In genomic region chr20:1389703-1390385, GRCh38 we compare ENCODE assay signal across 10 cellular contexts. TPM values are rescaled to one million over a fixed set of nuclear protein-coding genes. Genes with fewer than 3 reads are reported as not detected.
DNase-seq lines count a peak whose midpoint lies in the region; ATAC-seq and TF ChIP-seq lines count a peak whose summit lies in the region.
"Had no signal": no experiment of that assay in that cellular context is flagged by ENCODE, and none has a peak within 500 bp of the region (broad histone marks: within the 10 kb centered on the region; RNA-seq: fewer than 3 reads in every experiment).

No MANE protein-coding gene starts in this region.

- H3K9me3 Mint-ChIP-seq in activated CD8-positive, alpha-beta memory T cell treated with anti-CD3 and anti-CD28 coated beads, Interleukin-2, amount 10 ng/mL, durations not matched to agents 7 days and 5 days (ENCODE audit: low read depth), result no peaks in the 10 kb centered on the region

- 27 to 43% (median 31%) methylated on average over 6 of the region's 6 CpGs for WGBS in adipose tissue, 3 donors
- 79% methylated on average over 6 of the region's 6 CpGs for WGBS in thymus

- H3K4me3 ChIP-seq in thymus (ENCODE audit: low read length) (no peak overlapping the region), Peyer's patch (no peak overlapping the region)

- H3K4me1 ChIP-seq in thymus (ENCODE audit: control insufficient read depth, insufficient read depth, low read length) (peaks cover 35% of the 10 kb centered on the region), Peyer's patch (peaks cover 0 to 48% (median 29%) of the 10 kb centered on the region in 4 donors)

- no peaks in the 10 kb centered on the region for H3K27me3 ChIP-seq in thymus (ENCODE audit: control insufficient read depth, insufficient read depth)
- no peaks in the 10 kb centered on the region for H3K27me3 ChIP-seq in Peyer's patch

- H3K36me3 ChIP-seq in thymus (ENCODE audit: control insufficient read depth, insufficient read depth) (peaks cover 9% of the 10 kb centered on the region), Peyer's patch (no peaks in the 10 kb centered on the region)

- no peak for TF ChIP-seq CTCF in Peyer's patch (IDR thresholded peaks at IDR 0.05)

- H3K4me3 Mint-ChIP-seq in activated CD8-positive, alpha-beta memory T cell treated with anti-CD3 and anti-CD28 coated beads, Interleukin-2, amount 10 ng/mL, durations not matched to agents 7 days and 5 days, result peak overlapping the region; percentile 84

- H3K27ac ChIP-seq in adipose tissue (ENCODE audit: low read depth, low read length) (peak overlapping the region; percentile 7), thymus (ENCODE audit: low read depth) (peak overlapping the region; percentile 64), Peyer's patch (peak overlapping the region in 1 of 4 donors; percentile 88)

- CTCF ChIA-PET in activated CD8-positive, alpha-beta memory T cell treated with anti-CD3 and anti-CD28 coated beads, Interleukin-2, amount 10 ng/mL, durations not matched to agents 7 days and 5 days (lab: Charles Lee), result interaction anchor here (1.0 to 6.2 kb wide), 7 partner anchors 10 to 77 kb away, joined by 3 to 24 read pairs (median 4); partner anchors contain the start of gene NSFL1C

- no peaks in the 10 kb centered on the region for H3K27me3 Mint-ChIP-seq in activated CD8-positive, alpha-beta memory T cell treated with anti-CD3 and anti-CD28 coated beads, Interleukin-2, amount 10 ng/mL, durations not matched to agents 7 days and 5 days

- H3K27ac Mint-ChIP-seq in activated CD8-positive, alpha-beta memory T cell treated with anti-CD3 and anti-CD28 coated beads, Interleukin-2, amount 10 ng/mL, durations not matched to agents 7 days and 5 days, result peak overlapping the region; percentile 81

- TF ChIP-seq POLR2A in Peyer's patch (IDR thresholded peaks at IDR 0.05), result no peak

- ATAC-seq in activated CD8-positive, alpha-beta memory T cell treated with anti-CD3 and anti-CD28 coated beads, Interleukin-2, amount 10 ng/mL, durations not matched to agents 7 days and 5 days, result no peak
- ATAC-seq in left lobe of liver (no peak), HG03442 (IDR thresholded peaks at IDR 0.05; ENCODE audit: unreplicated experiment) (no peak)

- peaks cover 73% of the 10 kb centered on the region for H3K4me1 Mint-ChIP-seq in activated CD8-positive, alpha-beta memory T cell treated with anti-CD3 and anti-CD28 coated beads, Interleukin-2, amount 10 ng/mL, durations not matched to agents 7 days and 5 days

- H3K36me3 Mint-ChIP-seq in activated CD8-positive, alpha-beta memory T cell treated with anti-CD3 and anti-CD28 coated beads, Interleukin-2, amount 10 ng/mL, durations not matched to agents 7 days and 5 days, result peaks cover 28% of the 10 kb centered on the region

- H3K9me3 ChIP-seq in thymus (ENCODE audit: control insufficient read depth), result no peaks in the 10 kb centered on the region
- no peaks in the 10 kb centered on the region for H3K9me3 ChIP-seq in Peyer's patch

- no peak for DNase-seq in activated CD8-positive, alpha-beta memory T cell treated with anti-CD3 and anti-CD28 coated beads, Interleukin-2, amount 10 ng/mL, durations not matched to agents 7 days and 5 days
- no peak for DNase-seq in activated CD8-positive, alpha-beta memory T cell treated with anti-CD3 and anti-CD28 coated beads, Interleukin-2, amount 50 U/mL, for 48 hours
- peak; percentile 43 for DNase-seq in left lobe of liver (ENCODE audit: low spot score)
- no peak for DNase-seq in Peyer's patch
- no peak for DNase-seq in NCI-H146 treated with DMSO at 0.1 percent for 48 hours (lab: John Stamatoyannopoulos, UW; ENCODE audit: unreplicated experiment)
- DNase-seq: hippocampal formation; stimulated activated CD4-positive, alpha-beta T cell treated with anti-CD3 and anti-CD28 coated beads, Interleukin-4, amount 100 ng/mL, for 24 hours had no signal

RNA-seq across cellular contexts. Expression of gene FKBP1A, which starts 3.0 kb away (rescaled TPM):
- 100 to 1,000 TPM; 247 to 273 TPM for total RNA-seq in activated CD8-positive, alpha-beta memory T cell treated with anti-CD3 and anti-CD28 coated beads, Interleukin-2, amount 10 ng/mL, durations not matched to agents 7 days and 5 days
- polyA plus RNA-seq in adipose tissue (100 to 1,000 TPM; 111 to 542 (median 353) TPM), thymus (223 TPM)
- total RNA-seq in left lobe of liver (61.5 TPM), Peyer's patch (100 to 1,000 TPM in 2 of 4 donors, 10 to 100 TPM in 2; 76.9 to 165 (median 98.5) TPM)
